Comparison of ENCODE assay signal across 8 cellular contexts in the genomic region with DNA sequence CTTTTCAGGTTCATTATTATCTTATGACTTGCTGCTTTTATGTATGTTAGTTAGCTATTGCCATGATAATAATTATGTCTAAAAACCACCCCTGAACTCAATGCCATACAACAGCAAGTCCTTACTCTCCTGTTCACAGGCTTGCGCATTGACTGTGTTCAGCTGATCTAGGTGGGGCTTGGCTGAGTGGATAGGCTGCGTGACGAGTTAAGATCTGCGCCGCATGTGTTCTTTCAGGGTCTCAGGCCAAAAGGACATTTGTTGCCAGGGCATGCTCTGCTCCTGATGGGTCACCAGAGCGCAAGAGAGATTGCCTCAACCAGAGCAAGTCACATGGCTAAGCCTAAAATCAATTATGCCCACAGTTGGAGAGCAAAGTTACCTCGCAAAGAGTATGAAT. TPM values are rescaled to one million over a fixed set of nuclear protein-coding genes. Genes with fewer than 3 reads are reported as not detected.
A peak's percentile ranks its signal among the peaks of the same experiment; 100 is the strongest.
DNase-seq lines count a peak whose midpoint lies in the region; ATAC-seq and TF ChIP-seq lines count a peak whose summit lies in the region.

No MANE protein-coding gene starts in this region.

- H3K27ac ChIP-seq in MM.1S (ENCODE audit: low read length) (no peak overlapping the region), mucosa of rectum (ENCODE audit: low read depth in 2 of 2, low read length in 2 of 2) (no peak overlapping the region)

- H3K4me2 ChIP-seq in MM.1S (ENCODE audit: low read depth, low read length): no peak overlapping the region

- no peak overlapping the region for H3K9ac ChIP-seq in MM.1S (ENCODE audit: low read length)
- H3K9ac ChIP-seq in mucosa of rectum (ENCODE audit: low read depth in 1 of 2, low read length in 2 of 2): peak overlapping the region; percentile 72 to 78

- H4K20me1 ChIP-seq in MM.1S (ENCODE audit: insufficient read depth, low read length): no peaks in the 10 kb centered on the region

- H3K36me3 ChIP-seq in MM.1S (replicated peaks; ENCODE audit: insufficient read depth, low read length) (no peaks in the 10 kb centered on the region), mucosa of rectum (ENCODE audit: control insufficient read depth in 2 of 2, insufficient read depth in 2 of 2, low read length in 2 of 2) (peaks cover 2 to 3% of the 10 kb centered on the region in 2 donors)

- H3K9me3 ChIP-seq in MM.1S (replicated peaks; ENCODE audit: insufficient read depth, low read length) (no peaks in the 10 kb centered on the region), mucosa of rectum (ENCODE audit: control insufficient read depth in 2 of 2, low read length in 2 of 2) (peaks cover 0 to 1% of the 10 kb centered on the region in 2 donors)

- no peaks in the 10 kb centered on the region for H3F3A ChIP-seq in MM.1S (ENCODE audit: insufficient read depth, low read length)

- H3K79me2 ChIP-seq in MM.1S (ENCODE audit: low read length): no peaks in the 10 kb centered on the region

- no peaks in the 10 kb centered on the region for H3K9me2 ChIP-seq in MM.1S (replicated peaks; ENCODE audit: insufficient read depth, low read length)

- H2AFZ ChIP-seq in MM.1S (ENCODE audit: low read length): no peak overlapping the region

- 0 out of 2 replicates have a peak overlapping the region, but pooled peaks have one; percentile 41 for H3K4me3 ChIP-seq in MM.1S (ENCODE audit: low read length)
- H3K4me3 ChIP-seq in mucosa of rectum (ENCODE audit: low read length in 2 of 2): peak overlapping the region; percentile 80 to 86

- DNase-seq in D341Med (ENCODE audit: low spot score) (peak; percentile 55), MM.1S (no peak), dermis microvascular lymphatic vessel endothelial cell (ENCODE audit: low read depth in 2 of 2) (peak; percentile 4 to 52)
- no peak for DNase-seq in effector CD4-positive, alpha-beta T cell

- H3K27me3 ChIP-seq in MM.1S (replicated peaks; ENCODE audit: insufficient read depth, low read length) (no peaks in the 10 kb centered on the region), mucosa of rectum (ENCODE audit: control insufficient read depth in 2 of 2, insufficient read depth in 2 of 2, low read length in 2 of 2) (no peaks in the 10 kb centered on the region)

- ATAC-seq in GM19023 (IDR thresholded peaks at IDR 0.05; ENCODE audit: unreplicated experiment): no peak
- ATAC-seq in GM18870 (IDR thresholded peaks at IDR 0.05; ENCODE audit: unreplicated experiment): no peak
- no peak for ATAC-seq in GM21447 (IDR thresholded peaks at IDR 0.05; ENCODE audit: unreplicated experiment)

- no peak for TF ChIP-seq CTCF in MM.1S (IDR thresholded peaks at IDR 0.05; ENCODE audit: low read length)

- H3K4me1 ChIP-seq in MM.1S (ENCODE audit: low read length): no peaks in the 10 kb centered on the region
- H3K4me1 ChIP-seq in mucosa of rectum (ENCODE audit: control insufficient read depth in 2 of 2, insufficient read depth in 2 of 2, low read length in 2 of 2): peaks cover 6 to 8% of the 10 kb centered on the region in 2 donors

RNA-seq across cellular contexts. Expression of a gene that starts 0.9 kb away (rescaled TPM):
- total RNA-seq in dermis microvascular lymphatic vessel endothelial cell: 7.0 and 7.6 TPM in 2 replicates

RNA-seq across cellular contexts. Expression of a gene that starts 0.9 kb away (rescaled TPM):
- total RNA-seq in dermis microvascular lymphatic vessel endothelial cell: 1.3 and 1.6 TPM in 2 replicates

Comparison
In these comparisons a context has a peak if more than half of its experiments do, and no peak if none do; other contexts are left out.
1. DNase-seq: peak in D341Med (single experiment) and dermis microvascular lymphatic vessel endothelial cell (2 of 2); none in MM.1S (single experiment) and effector CD4-positive, alpha-beta T cell (single experiment).